Comparison of ENCODE assay signal across 9 cellular contexts in the genomic region with DNA sequence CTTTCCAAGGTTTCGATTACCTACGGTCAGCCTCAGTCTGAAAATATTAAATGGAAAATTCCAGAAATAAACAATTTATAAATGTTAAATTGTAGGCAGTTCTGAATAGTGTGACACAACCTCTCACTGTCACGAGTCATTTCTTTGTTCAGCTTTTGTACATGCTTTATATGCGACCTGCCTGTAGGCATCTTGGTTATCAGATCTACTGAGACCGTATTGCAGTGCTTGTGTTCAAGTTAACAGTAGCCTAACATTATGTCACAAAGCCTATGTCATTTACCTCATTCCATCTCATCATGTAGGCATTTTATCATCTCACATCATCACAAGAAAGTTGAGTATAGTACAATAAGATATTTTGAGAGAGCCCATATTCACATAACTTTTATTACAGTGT.
"Had no signal": no experiment of that assay in that cellular context is flagged by ENCODE, and none has a peak within 500 bp of the region (broad histone marks: within the 10 kb centered on the region; RNA-seq: fewer than 3 reads in every experiment).

No MANE protein-coding gene starts in this region.

- H3K27ac ChIP-seq: GM23248, HL-60 had no signal

- H3K4me3 Mint-ChIP-seq: IgD-negative memory B cell had no signal

- H3K27ac Mint-ChIP-seq: HFFc6, IgD-negative memory B cell had no signal

- H3K4me3 ChIP-seq: GM23248, HAP-1 had no signal

- H2AFZ ChIP-seq: GM23248 had no signal

- H3K9ac ChIP-seq: GM23248 had no signal

- DNase-seq: GM23248, GOT3, H7, HFFc6 had no signal

- ATAC-seq: HCT116, HepG2 had no signal

- H3K9me3 ChIP-seq: HAP-1 had no signal

- H3K36me3 ChIP-seq: HAP-1 had no signal

- H3K4me1 ChIP-seq: HAP-1 had no signal
